2 cellular contexts compared by ENCODE assay signal in genomic region chr1:43549921-43550597, GRCh38.
TF ChIP-seq lines count a peak whose summit lies in the region.

No MANE protein-coding gene starts in this region.

TF ChIP-seq in GM23338, 12 proteins besides CTCF, POLR2A, EP300 and RAD21 (continued from another document):
- no peak for TF ChIP-seq ZNF331 (CRISPR knock-in tag; IDR thresholded peaks at IDR 0.05; ENCODE audit: low read depth)
- TF ChIP-seq, protein P1, sequence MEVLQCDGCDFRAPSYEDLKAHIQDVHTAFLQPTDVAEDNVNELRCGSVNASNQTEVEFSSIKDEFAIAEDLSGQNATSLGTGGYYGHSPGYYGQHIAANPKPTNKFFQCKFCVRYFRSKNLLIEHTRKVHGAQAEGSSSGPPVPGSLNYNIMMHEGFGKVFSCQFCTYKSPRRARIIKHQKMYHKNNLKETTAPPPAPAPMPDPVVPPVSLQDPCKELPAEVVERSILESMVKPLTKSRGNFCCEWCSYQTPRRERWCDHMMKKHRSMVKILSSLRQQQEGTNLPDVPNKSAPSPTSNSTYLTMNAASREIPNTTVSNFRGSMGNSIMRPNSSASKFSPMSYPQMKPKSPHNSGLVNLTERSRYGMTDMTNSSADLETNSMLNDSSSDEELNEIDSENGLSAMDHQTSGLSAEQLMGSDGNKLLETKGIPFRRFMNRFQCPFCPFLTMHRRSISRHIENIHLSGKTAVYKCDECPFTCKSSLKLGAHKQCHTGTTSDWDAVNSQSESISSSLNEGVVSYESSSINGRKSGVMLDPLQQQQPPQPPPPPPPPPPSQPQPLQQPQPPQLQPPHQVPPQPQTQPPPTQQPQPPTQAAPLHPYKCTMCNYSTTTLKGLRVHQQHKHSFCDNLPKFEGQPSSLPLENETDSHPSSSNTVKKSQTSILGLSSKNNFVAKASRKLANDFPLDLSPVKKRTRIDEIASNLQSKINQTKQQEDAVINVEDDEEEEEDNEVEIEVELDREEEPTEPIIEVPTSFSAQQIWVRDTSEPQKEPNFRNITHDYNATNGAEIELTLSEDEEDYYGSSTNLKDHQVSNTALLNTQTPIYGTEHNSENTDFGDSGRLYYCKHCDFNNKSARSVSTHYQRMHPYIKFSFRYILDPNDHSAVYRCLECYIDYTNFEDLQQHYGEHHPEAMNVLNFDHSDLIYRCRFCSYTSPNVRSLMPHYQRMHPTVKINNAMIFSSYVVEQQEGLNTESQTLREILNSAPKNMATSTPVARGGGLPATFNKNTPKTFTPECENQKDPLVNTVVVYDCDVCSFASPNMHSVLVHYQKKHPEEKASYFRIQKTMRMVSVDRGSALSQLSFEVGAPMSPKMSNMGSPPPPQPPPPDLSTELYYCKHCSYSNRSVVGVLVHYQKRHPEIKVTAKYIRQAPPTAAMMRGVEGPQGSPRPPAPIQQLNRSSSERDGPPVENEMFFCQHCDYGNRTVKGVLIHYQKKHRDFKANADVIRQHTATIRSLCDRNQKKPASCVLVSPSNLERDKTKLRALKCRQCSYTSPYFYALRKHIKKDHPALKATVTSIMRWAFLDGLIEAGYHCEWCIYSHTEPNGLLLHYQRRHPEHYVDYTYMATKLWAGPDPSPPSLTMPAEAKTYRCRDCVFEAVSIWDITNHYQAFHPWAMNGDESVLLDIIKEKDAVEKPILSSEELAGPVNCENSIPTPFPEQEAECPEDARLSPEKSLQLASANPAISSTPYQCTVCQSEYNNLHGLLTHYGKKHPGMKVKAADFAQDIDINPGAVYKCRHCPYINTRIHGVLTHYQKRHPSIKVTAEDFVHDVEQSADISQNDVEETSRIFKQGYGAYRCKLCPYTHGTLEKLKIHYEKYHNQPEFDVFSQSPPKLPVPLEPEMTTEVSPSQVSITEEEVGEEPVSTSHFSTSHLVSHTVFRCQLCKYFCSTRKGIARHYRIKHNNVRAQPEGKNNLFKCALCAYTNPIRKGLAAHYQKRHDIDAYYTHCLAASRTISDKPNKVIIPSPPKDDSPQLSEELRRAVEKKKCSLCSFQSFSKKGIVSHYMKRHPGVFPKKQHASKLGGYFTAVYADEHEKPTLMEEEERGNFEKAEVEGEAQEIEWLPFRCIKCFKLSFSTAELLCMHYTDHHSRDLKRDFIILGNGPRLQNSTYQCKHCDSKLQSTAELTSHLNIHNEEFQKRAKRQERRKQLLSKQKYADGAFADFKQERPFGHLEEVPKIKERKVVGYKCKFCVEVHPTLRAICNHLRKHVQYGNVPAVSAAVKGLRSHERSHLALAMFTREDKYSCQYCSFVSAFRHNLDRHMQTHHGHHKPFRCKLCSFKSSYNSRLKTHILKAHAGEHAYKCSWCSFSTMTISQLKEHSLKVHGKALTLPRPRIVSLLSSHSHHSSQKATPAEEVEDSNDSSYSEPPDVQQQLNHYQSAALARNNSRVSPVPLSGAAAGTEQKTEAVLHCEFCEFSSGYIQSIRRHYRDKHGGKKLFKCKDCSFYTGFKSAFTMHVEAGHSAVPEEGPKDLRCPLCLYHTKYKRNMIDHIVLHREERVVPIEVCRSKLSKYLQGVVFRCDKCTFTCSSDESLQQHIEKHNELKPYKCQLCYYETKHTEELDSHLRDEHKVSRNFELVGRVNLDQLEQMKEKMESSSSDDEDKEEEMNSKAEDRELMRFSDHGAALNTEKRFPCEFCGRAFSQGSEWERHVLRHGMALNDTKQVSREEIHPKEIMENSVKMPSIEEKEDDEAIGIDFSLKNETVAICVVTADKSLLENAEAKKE (CRISPR knock-in tag; IDR thresholded peaks at IDR 0.05) = no peak
- TF ChIP-seq CREB1 (CRISPR knock-in tag; IDR thresholded peaks at IDR 0.05; ENCODE audit: low read depth) = no peak

TF ChIP-seq in SK-N-SH treated with all-trans-retinoic acid at 6 μM for 48 hours, 23 proteins besides CTCF, POLR2A, EP300 and RAD21 (continued from another document):
- no peak for TF ChIP-seq CREB5 (CRISPR knock-in tag; IDR thresholded peaks at IDR 0.05; ENCODE audit: low read depth)
- no peak for TF ChIP-seq ESRRG (CRISPR knock-in tag; IDR thresholded peaks at IDR 0.05)
- TF ChIP-seq, protein P2, sequence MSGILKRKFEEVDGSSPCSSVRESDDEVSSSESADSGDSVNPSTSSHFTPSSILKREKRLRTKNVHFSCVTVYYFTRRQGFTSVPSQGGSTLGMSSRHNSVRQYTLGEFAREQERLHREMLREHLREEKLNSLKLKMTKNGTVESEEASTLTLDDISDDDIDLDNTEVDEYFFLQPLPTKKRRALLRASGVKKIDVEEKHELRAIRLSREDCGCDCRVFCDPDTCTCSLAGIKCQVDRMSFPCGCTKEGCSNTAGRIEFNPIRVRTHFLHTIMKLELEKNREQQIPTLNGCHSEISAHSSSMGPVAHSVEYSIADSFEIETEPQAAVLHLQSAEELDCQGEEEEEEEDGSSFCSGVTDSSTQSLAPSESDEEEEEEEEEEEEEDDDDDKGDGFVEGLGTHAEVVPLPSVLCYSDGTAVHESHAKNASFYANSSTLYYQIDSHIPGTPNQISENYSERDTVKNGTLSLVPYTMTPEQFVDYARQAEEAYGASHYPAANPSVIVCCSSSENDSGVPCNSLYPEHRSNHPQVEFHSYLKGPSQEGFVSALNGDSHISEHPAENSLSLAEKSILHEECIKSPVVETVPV (CRISPR knock-in tag; IDR thresholded peaks at IDR 0.05) = no peak
- TF ChIP-seq ZNF8 (CRISPR knock-in tag; IDR thresholded peaks at IDR 0.05) = no peak
- TF ChIP-seq PATZ1 (CRISPR knock-in tag; IDR thresholded peaks at IDR 0.05; ENCODE audit: borderline replicate concordance) = no peak
- no peak for TF ChIP-seq ZFP30 (CRISPR knock-in tag; IDR thresholded peaks at IDR 0.05)
- no peak for TF ChIP-seq GLIS3 (CRISPR knock-in tag; IDR thresholded peaks at IDR 0.05)
- TF ChIP-seq SNAI2 (CRISPR knock-in tag; IDR thresholded peaks at IDR 0.05) = no peak
- TF ChIP-seq CSDC2 (CRISPR knock-in tag; IDR thresholded peaks at IDR 0.05) = no peak
- TF ChIP-seq ISL1 (CRISPR knock-in tag; IDR thresholded peaks at IDR 0.05) = no peak
- TF ChIP-seq BACH2 (CRISPR knock-in tag; IDR thresholded peaks at IDR 0.05; ENCODE audit: borderline replicate concordance) = no peak
- no peak for TF ChIP-seq TCF4 (CRISPR knock-in tag; IDR thresholded peaks at IDR 0.05; ENCODE audit: borderline replicate concordance)
- no peak for TF ChIP-seq ARNTL (CRISPR knock-in tag; IDR thresholded peaks at IDR 0.05; ENCODE audit: borderline replicate concordance, low read depth)
- no peak for TF ChIP-seq ZFP3 (CRISPR knock-in tag; IDR thresholded peaks at IDR 0.05)
TF ChIP-seq in SK-N-SH treated with all-trans-retinoic acid at 6 μM for 48 hours: peak in this region for 0.
